Comparison of ENCODE assay signal across 17 cellular contexts in the genomic region with DNA sequence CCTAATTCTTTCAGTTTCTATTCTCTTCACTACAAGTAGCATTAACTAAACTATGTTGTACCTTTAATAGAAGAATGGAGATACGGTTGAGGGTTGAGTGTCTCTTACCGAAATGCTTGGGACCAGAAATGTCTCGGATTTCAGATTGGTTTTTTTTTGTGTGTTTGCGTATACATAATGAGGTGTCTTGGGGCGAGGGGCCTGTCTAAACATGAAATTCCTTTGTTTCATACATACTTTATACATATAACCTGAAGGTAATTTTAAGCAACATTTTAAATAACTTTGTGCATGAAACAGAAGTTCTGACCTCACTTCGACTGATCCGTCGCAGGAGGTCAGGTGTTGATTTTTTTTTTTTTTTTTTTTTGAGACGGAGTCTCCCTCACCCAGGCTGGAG. TPM values are rescaled to one million over a fixed set of nuclear protein-coding genes. Genes with fewer than 3 reads are reported as not detected.
"Had no signal": no experiment of that assay in that cellular context is flagged by ENCODE, and none has a peak within 500 bp of the region (broad histone marks: within the 10 kb centered on the region; RNA-seq: fewer than 3 reads in every experiment).

No MANE protein-coding gene starts in this region.

- FAIRE-seq: pancreas had no signal

- H3K9me3 ChIP-seq: pancreas, sigmoid colon, thoracic aorta, upper lobe of right lung had no signal

- H3K27ac Mint-ChIP-seq: T-helper 1 cell treated with Interleukin-12 subunit alpha and Interleukin-12 subunit beta and Interleukin-4 antibody, amounts not matched to agents 30 μg/mL and 1 μg/mL, for 36 hours had no signal

- DNase-seq: activated CD4-positive, alpha-beta T cell treated with anti-CD3 and anti-CD28 coated beads for 4 hours; activated CD8-positive, alpha-beta memory T cell treated with anti-CD3 and anti-CD28 coated beads for 24 hours; activated T-cell treated with anti-CD3 and anti-CD28 coated beads for 4 hours; aorta; dermis blood vessel endothelial cell; islet precursor cell; pancreas; sigmoid colon; stimulated activated CD4-positive, alpha-beta T cell treated with anti-CD3 and anti-CD28 coated beads, Interleukin-1b, Interleukin-23, amount 100 ng/mL, for 48 hours; upper lobe of right lung had no signal

- H3K4me3 Mint-ChIP-seq: T-helper 1 cell treated with Interleukin-12 subunit alpha and Interleukin-12 subunit beta and Interleukin-4 antibody, amounts not matched to agents 30 μg/mL and 1 μg/mL, for 36 hours had no signal

- H3K9me3 Mint-ChIP-seq: T-helper 1 cell treated with Interleukin-12 subunit alpha and Interleukin-12 subunit beta and Interleukin-4 antibody, amounts not matched to agents 30 μg/mL and 1 μg/mL, for 36 hours had no signal

- H3K27ac ChIP-seq: hepatocyte, pancreas, sigmoid colon, thoracic aorta, upper lobe of right lung had no signal

- ATAC-seq: esophagus mucosa, left lobe of liver, pancreas, upper lobe of right lung had no signal

- H3K27me3 ChIP-seq: hepatocyte, pancreas, sigmoid colon, upper lobe of right lung had no signal

- H3K4me2 ChIP-seq: hepatocyte had no signal

- H3K4me1 ChIP-seq: upper lobe of right lung had no signal

- H3K79me2 ChIP-seq: hepatocyte had no signal

- H2AFZ ChIP-seq: hepatocyte had no signal

- H3K4me3 ChIP-seq: hepatocyte, pancreas, sigmoid colon, thoracic aorta, upper lobe of right lung had no signal

RNA-seq across cellular contexts. Expression of a gene that starts 36.3 kb away (rescaled TPM):
- total RNA-seq: aorta, dermis blood vessel endothelial cell, esophagus mucosa, glomerular endothelial cell, hepatocyte, left lobe of liver, lung microvascular endothelial cell, pancreas, sigmoid colon, thoracic aorta, upper lobe of right lung had no signal
- polyA plus RNA-seq: aorta, hepatocyte, sigmoid colon had no signal
